Comparison of ENCODE assay signal across 8 cellular contexts in the genomic region with DNA sequence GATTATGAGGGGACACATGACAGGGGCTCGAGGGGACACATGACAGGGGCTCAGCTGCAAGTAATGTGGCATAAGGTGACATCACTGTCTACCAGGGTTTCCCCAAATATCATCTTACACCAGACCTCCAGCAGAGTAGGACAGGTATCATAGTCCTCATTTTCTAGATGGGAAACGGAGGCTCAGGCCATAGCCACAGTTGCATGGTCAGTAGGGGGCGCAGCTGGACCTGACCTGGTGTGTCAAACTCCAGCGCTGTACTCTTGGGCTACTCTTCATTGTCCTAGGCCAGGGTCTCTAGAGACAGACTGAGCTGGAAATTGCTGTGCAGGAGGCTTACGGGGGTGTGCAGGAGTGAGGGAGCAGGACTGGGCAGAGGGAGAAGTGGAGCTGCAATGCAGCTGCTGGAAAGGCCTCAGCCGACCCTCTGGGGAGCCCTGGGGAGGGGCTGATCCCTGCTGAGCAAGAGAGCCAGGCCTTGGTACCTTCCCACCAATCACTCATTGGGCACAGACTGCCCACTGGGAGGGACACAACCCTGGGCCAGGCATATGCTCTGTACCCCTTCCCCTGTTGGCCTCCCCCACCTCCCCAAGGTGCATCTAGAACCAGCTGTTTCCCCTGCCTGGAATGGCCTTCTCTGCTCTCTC.
DNase-seq lines count a peak whose midpoint lies in the region; ATAC-seq, FAIRE-seq and TF ChIP-seq lines count a peak whose summit lies in the region.

No MANE protein-coding gene starts in this region.

- BruUV-seq in K562 (replicated peaks; lab: Mats Ljungman, UMichigan) (no TSS peak), HepG2 (replicated peaks; lab: Mats Ljungman, UMichigan) (no TSS peak)

- CTCF ChIA-PET in K562 (lab: Yijun Ruan, JAX; ENCODE audit: low intra/inter-chr PET ratio): interaction anchor here (0.7 to 1.4 kb wide), 3 partner anchors 83 to 410 kb away, joined by 3 to 6 read pairs (median 4); no protein-coding TSS in a partner anchor
- CTCF ChIA-PET in HepG2 (lab: Yijun Ruan, JAX; ENCODE audit: low intra/inter-chr PET ratio, low total read pairs): no interaction called here

- DNase-seq in cardiac muscle cell (ENCODE audit: low read depth in 1 of 2, low spot score in 1 of 2) (peak; percentile 76 to 84), Right ventricle myocardium inferior (ENCODE audit: missing footprints) (no peak), Peyer's patch (peak; percentile 19 to 74 (median 71)), K562 (ENCODE audit: extremely low read depth in 1 of 4, low spot score in 3 of 4) (peak; percentile 66 to 82 (median 73)), HepG2 (ENCODE audit: low spot score) (peak; percentile 26), stromal cell of bone marrow (ENCODE audit: low read depth) (peak; percentile 12), cortex of kidney (lab: John Stamatoyannopoulos, UW) (no peak)

- POLR2A ChIA-PET in K562 (lab: Yijun Ruan, JAX): interaction anchor here (0.6 to 0.7 kb wide), 2 partner anchors 135 to 207 kb away, joined by 3 read pairs; no protein-coding TSS in a partner anchor
- POLR2A ChIA-PET in HepG2 (lab: Yijun Ruan, JAX): no interaction called here

- H3K9me3 ChIP-seq in cardiac muscle cell (ENCODE audit: low read depth) (peaks cover 3% of the 10 kb centered on the region), Peyer's patch (no peaks in the 10 kb centered on the region), K562 (replicated peaks; ENCODE audit: control insufficient read depth, insufficient read depth, low read depth, low read length) (no peaks in the 10 kb centered on the region), HepG2 (ENCODE audit: low read length) (no peaks in the 10 kb centered on the region; the same call in 1 of the 2 replicates)

- ATAC-seq in Right ventricle myocardium inferior (no peak), K562 (peak; percentile 98), HepG2 (peak; percentile 82), GM19463 (IDR thresholded peaks at IDR 0.05; ENCODE audit: unreplicated experiment) (no peak)

- no peak overlapping the region for H3K27ac ChIP-seq in cardiac muscle cell
- H3K27ac ChIP-seq in Peyer's patch: no peak overlapping the region
- no peak overlapping the region for H3K27ac ChIP-seq in K562 (ENCODE audit: extremely low read depth, low read depth, low read length)
- H3K27ac ChIP-seq in HepG2 (ENCODE audit: extremely low read length, insufficient read depth, low read length): no peak overlapping the region

- H3K36me3 ChIP-seq in cardiac muscle cell (no peaks in the 10 kb centered on the region), Peyer's patch (no peaks in the 10 kb centered on the region), K562 (ENCODE audit: control insufficient read depth, insufficient read depth, low read length) (no peaks in the 10 kb centered on the region), HepG2 (replicated peaks in 1 of 2; ENCODE audit: control insufficient read depth in 1 of 2, insufficient read depth in 2 of 2, low read length in 2 of 2) (no peaks in the 10 kb centered on the region)

- H3K9me1 ChIP-seq in K562 (ENCODE audit: control insufficient read depth, insufficient read depth, low read length): no peaks in the 10 kb centered on the region

- H3K4me2 ChIP-seq in K562 (ENCODE audit: insufficient read depth, low read length): no peak overlapping the region
- no peak overlapping the region for H3K4me2 ChIP-seq in HepG2 (ENCODE audit: low read depth, low read length)

- H3K27me3 ChIP-seq in cardiac muscle cell (no peaks in the 10 kb centered on the region), Peyer's patch (no peaks in the 10 kb centered on the region), K562 (ENCODE audit: control insufficient read depth in 2 of 2, insufficient read depth in 2 of 2, low read length in 2 of 2) (peaks cover 24 to 39% of the 10 kb centered on the region in 2 experiments; a peak in 4 of 5 replicates), HepG2 (ENCODE audit: control insufficient read depth in 1 of 2, insufficient read depth in 2 of 2, low read length in 2 of 2) (peaks cover 1 to 27% of the 10 kb centered on the region in 2 experiments; a peak in 3 of 5 replicates)

- 6% methylated on average over 6 of the region's 6 CpGs for WGBS in K562 (ENCODE audit: insufficient coverage, low coverage, missing lambda C conversion rate)
- WGBS in HepG2 (ENCODE audit: low lambda C conversion rate): 18% methylated on average over 4 of the region's 6 CpGs

- H3K4me3 ChIP-seq in cardiac muscle cell: no peak overlapping the region
- no peak overlapping the region for H3K4me3 ChIP-seq in Peyer's patch
- no peak overlapping the region for H3K4me3 ChIP-seq in K562
- H3K4me3 ChIP-seq in HepG2 (replicated peaks in 1 of 3; ENCODE audit: insufficient read depth in 1 of 3, low read depth in 2 of 3, low read length in 3 of 3): no peak overlapping the region

- H4K20me1 ChIP-seq in K562 (replicated peaks; ENCODE audit: control insufficient read depth, insufficient read depth, low read length) (no peaks in the 10 kb centered on the region), HepG2 (ENCODE audit: insufficient read depth, low read length) (no peaks in the 10 kb centered on the region)

- H2AFZ ChIP-seq in K562 (ENCODE audit: low read depth, low read length) (no peak overlapping the region), HepG2 (ENCODE audit: low read length) (no peak overlapping the region)

- in situ Hi-C loops in K562 (cut with MboI) (no loop called here), HepG2 (cut with HindIII; ENCODE audit: extremely low pct_ligation_motif_present, low pct_unique_long_range_greater_than_20kb) (no loop called here)

- H3K79me2 ChIP-seq in K562 (ENCODE audit: control insufficient read depth, insufficient read depth, low read length) (no peaks in the 10 kb centered on the region), HepG2 (ENCODE audit: insufficient read depth, low read length) (no peaks in the 10 kb centered on the region)

- TF ChIP-seq EP300 in K562 (IDR thresholded peaks at IDR 0.05; ENCODE audit: low read length) (no peak), HepG2 (IDR thresholded peaks at IDR 0.05; ENCODE audit: low read depth in 2 of 2, low read length in 2 of 2) (no peak), HepG2 (CRISPR knock-in tag; IDR thresholded peaks at IDR 0.05; ENCODE audit: borderline replicate concordance) (no peak)

- peak; percentile 51 to 87 for TF ChIP-seq RAD21 in K562 (CRISPR knock-in tag; conservative IDR thresholded peaks at IDR 0.05 in 1 of 2, IDR thresholded peaks at IDR 0.05 in 1 of 2)
- TF ChIP-seq RAD21 in HepG2 (CRISPR knock-in tag; IDR thresholded peaks at IDR 0.05): 0 out of 2 replicates have a peak, but pooled peaks have one; percentile 29

- H3K9ac ChIP-seq in K562 (ENCODE audit: insufficient read depth in 1 of 2, low read depth in 2 of 2, low read length in 2 of 2) (peak overlapping the region in 1 of 2 experiments; percentile 26; a peak in 1 of 4 replicates), HepG2 (ENCODE audit: insufficient read depth, low read depth, low read length) (no peak overlapping the region)

- no peaks in the 10 kb centered on the region for H3K4me1 ChIP-seq in cardiac muscle cell (ENCODE audit: low read depth)
- no peaks in the 10 kb centered on the region for H3K4me1 ChIP-seq in Peyer's patch
- H3K4me1 ChIP-seq in K562 (replicated peaks in 1 of 2; ENCODE audit: control insufficient read depth in 2 of 2, insufficient read depth in 2 of 2, low read length in 2 of 2): no peaks in the 10 kb centered on the region
- H3K4me1 ChIP-seq in HepG2 (ENCODE audit: insufficient read depth, low read length): no peaks in the 10 kb centered on the region

- TF ChIP-seq CTCF in cardiac muscle cell (IDR thresholded peaks at IDR 0.05; ENCODE audit: low read depth, low read length) (peak; percentile 93), Peyer's patch (IDR thresholded peaks at IDR 0.05) (peak in 4 of 6 experiments; percentile 29 to 67 (median 62)), K562 (IDR thresholded peaks at IDR 0.05 in 2 of 3, conservative IDR thresholded peaks at IDR 0.05 in 1 of 3; ENCODE audit: insufficient read depth in 2 of 3, low read depth in 1 of 3, low read length in 3 of 3) (peak; percentile 85 to 93 (median 91)), HepG2 (CRISPR knock-in tag; IDR thresholded peaks at IDR 0.05) (peak; percentile 64)

- FAIRE-seq in K562 (lab: Jason Lieb, UNC) (peak; percentile 94), HepG2 (lab: Jason Lieb, UNC) (no peak)

- intact Hi-C loops in Right ventricle myocardium inferior (cut with DNase I) (loop anchor here (5.0 kb wide), 2 partner anchors 86 to 221 kb away; no protein-coding TSS in a partner anchor), K562 (cut with micrococcal nuclease) (loop anchor here (1.0 to 5.0 kb wide), 4 partner anchors 84 to 326 kb away; no protein-coding TSS in a partner anchor), HepG2 (cut with micrococcal nuclease; ENCODE audit: unreplicated experiment) (no loop called here)

- TF ChIP-seq POLR2A in Peyer's patch (IDR thresholded peaks at IDR 0.05) (no peak), K562 (conservative IDR thresholded peaks at IDR 0.05) (no peak), HepG2 (IDR thresholded peaks at IDR 0.05; ENCODE audit: insufficient read depth in 1 of 2, low read depth in 2 of 2, low read length in 2 of 2) (no peak)

TF ChIP-seq in K562, 482 proteins besides CTCF, POLR2A, EP300 and RAD21 (continues in another document):
- TF ChIP-seq ZKSCAN1 (IDR thresholded peaks at IDR 0.05; ENCODE audit: low read depth, low read length) (0 out of 2 replicates have a peak, but pooled peaks have one; percentile 18), ARHGAP35 (IDR thresholded peaks at IDR 0.05; ENCODE audit: partially characterized antibody) (no peak), SMC3 (conservative IDR thresholded peaks at IDR 0.05; ENCODE audit: insufficient read depth, low read depth, low read length) (peak; percentile 71)

TF ChIP-seq in HepG2, 621 proteins besides CTCF, POLR2A, EP300 and RAD21 (continues in another document):
- TF ChIP-seq ESRRA (CRISPR knock-in tag; IDR thresholded peaks at IDR 0.05; ENCODE audit: low read depth) (no peak), STAG1 (CRISPR knock-in tag; IDR thresholded peaks at IDR 0.05) (peak; percentile 63)
- TF ChIP-seq, protein P1, sequence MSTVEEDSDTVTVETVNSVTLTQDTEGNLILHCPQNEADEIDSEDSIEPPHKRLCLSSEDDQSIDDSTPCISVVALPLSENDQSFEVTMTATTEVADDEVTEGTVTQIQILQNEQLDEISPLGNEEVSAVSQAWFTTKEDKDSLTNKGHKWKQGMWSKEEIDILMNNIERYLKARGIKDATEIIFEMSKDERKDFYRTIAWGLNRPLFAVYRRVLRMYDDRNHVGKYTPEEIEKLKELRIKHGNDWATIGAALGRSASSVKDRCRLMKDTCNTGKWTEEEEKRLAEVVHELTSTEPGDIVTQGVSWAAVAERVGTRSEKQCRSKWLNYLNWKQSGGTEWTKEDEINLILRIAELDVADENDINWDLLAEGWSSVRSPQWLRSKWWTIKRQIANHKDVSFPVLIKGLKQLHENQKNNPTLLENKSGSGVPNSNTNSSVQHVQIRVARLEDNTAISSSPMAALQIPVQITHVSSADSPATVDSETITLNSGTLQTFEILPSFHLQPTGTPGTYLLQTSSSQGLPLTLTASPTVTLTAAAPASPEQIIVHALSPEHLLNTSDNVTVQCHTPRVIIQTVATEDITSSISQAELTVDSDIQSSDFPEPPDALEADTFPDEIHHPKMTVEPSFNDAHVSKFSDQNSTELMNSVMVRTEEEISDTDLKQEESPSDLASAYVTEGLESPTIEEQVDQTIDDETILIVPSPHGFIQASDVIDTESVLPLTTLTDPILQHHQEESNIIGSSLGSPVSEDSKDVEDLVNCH (CRISPR knock-in tag; IDR thresholded peaks at IDR 0.05): no peak

Comparison
In these comparisons a context has a peak if more than half of its experiments do, and no peak if none do; other contexts are left out.
1. DNase-seq: peak in cardiac muscle cell (2 of 2), Peyer's patch (3 of 3), K562 (4 of 4), HepG2 (single experiment) and stromal cell of bone marrow (single experiment); none in Right ventricle myocardium inferior (single experiment) and cortex of kidney (single experiment).
2. ATAC-seq: peak in K562 (single experiment) and HepG2 (single experiment); none in Right ventricle myocardium inferior (single experiment) and GM19463 (single experiment).
3. Peak in every context shown above with its lines, with median percentiles within 50 percentile points of each other: CTCF ChIP-seq.